In the genomic region with DNA sequence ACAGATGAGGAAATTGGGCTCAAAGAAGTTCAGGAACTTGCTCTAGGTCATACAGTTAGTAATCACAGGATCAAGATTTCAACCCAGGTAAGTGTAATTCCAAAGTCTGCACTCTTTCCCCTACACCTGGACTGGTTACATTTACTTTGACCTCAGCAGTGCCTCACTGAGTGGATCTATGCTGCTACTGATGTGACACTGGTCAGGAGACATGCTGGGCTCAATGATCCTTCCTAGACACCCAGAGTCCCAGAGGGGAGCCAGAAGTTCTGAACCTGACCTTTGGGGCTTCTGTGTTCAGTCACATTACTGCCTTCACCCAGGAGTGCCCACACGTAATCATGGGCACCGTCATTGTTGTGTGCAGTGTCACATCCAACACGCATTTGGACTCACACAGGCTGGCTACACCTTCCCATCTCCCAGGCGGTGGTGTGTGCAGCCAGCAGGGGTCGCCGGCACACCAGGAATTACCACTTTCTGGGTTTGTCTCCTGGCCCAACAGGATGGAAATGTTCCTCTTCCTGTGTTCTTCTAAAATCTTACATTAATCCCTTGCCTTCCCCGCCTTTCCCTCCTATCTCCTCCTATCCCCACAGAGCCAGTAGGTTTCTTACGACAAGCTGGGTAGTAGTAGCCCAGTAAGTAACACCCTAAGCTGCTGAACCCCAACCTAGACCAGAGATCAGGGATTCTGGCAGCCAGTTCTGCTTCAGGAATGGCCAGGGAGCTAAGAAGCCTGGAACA, we compare ENCODE assay signal across 9 cellular contexts. TPM values are rescaled to one million over a fixed set of nuclear protein-coding genes. Genes with fewer than 3 reads are reported as not detected.
A peak's percentile ranks its signal among the peaks of the same experiment; 100 is the strongest.
DNase-seq lines count a peak whose midpoint lies in the region; ATAC-seq and TF ChIP-seq lines count a peak whose summit lies in the region.
"Had no signal": no experiment of that assay in that cellular context is flagged by ENCODE, and none has a peak within 500 bp of the region (broad histone marks: within the 10 kb centered on the region; RNA-seq: fewer than 3 reads in every experiment).

No MANE protein-coding gene starts in this region.

- no peak overlapping the region for H3K4me2 ChIP-seq in parathyroid adenoma (ENCODE audit: low read length)
- H3K4me2 ChIP-seq: BLaER1 had no signal

- H3K27me3 ChIP-seq in SJSA1 (replicated peaks) = peaks cover 46% of the 10 kb centered on the region
- H3K27me3 ChIP-seq in gastroesophageal sphincter = peaks cover 94% of the 10 kb centered on the region
- H3K27me3 ChIP-seq in parathyroid adenoma (ENCODE audit: control insufficient read depth, insufficient read depth, low read length) = no peaks in the 10 kb centered on the region
- peaks cover 96% of the 10 kb centered on the region for H3K27me3 ChIP-seq in transverse colon

- in situ Hi-C loops in transverse colon (cut with MboI; ENCODE audit: low pct_ligation_motif_present in 1 of 4, low pct_unique_long_range_greater_than_20kb in 1 of 4, low sequenced_read_pairs in 3 of 4) = loop anchor here (5.0 to 25.0 kb wide), 3 partner anchors 41 to 486 kb away; partner anchors contain the start of gene SMUG1 (in 1 of the 4)

- no peaks in the 10 kb centered on the region for H3K79me2 ChIP-seq in parathyroid adenoma

- no peak for TF ChIP-seq EP300 in gastroesophageal sphincter (IDR thresholded peaks at IDR 0.05)
- no peak for TF ChIP-seq EP300 in transverse colon (IDR thresholded peaks at IDR 0.05; ENCODE audit: low read depth)

- H3K27ac ChIP-seq in SJSA1 = no peak overlapping the region
- no peak overlapping the region for H3K27ac ChIP-seq in gastroesophageal sphincter
- no peak overlapping the region for H3K27ac ChIP-seq in parathyroid adenoma
- no peak overlapping the region for H3K27ac ChIP-seq in transverse colon
- H3K27ac ChIP-seq: BLaER1 had no signal

- peak overlapping the region; percentile 25 for H2AFZ ChIP-seq in parathyroid adenoma

- H3K9me3 ChIP-seq in SJSA1 (replicated peaks) = no peaks in the 10 kb centered on the region
- H3K9me3 ChIP-seq in gastroesophageal sphincter = no peaks in the 10 kb centered on the region
- no peaks in the 10 kb centered on the region for H3K9me3 ChIP-seq in parathyroid adenoma (ENCODE audit: control insufficient read depth, low read length)
- H3K9me3 ChIP-seq in transverse colon = no peaks in the 10 kb centered on the region
- H3K9me3 ChIP-seq: BLaER1 had no signal

- WGBS in gastroesophageal sphincter (ENCODE audit: low coverage in 1 of 2), 2 donors = 8% methylated on average over 7 of the region's 8 CpGs; no CpG with 5 or more reads in 1 of the 2 donors
- WGBS in transverse colon (ENCODE audit: low coverage in 1 of 2), 2 donors = 0% methylated on average over 8 of the region's 8 CpGs; no CpG with 5 or more reads in 1 of the 2 donors

- peak in 3 of 4 experiments; percentile 84 to 92 (median 87) for TF ChIP-seq CTCF in gastroesophageal sphincter (IDR thresholded peaks at IDR 0.05)
- TF ChIP-seq CTCF in parathyroid adenoma (IDR thresholded peaks at IDR 0.05) = peak; percentile 95
- TF ChIP-seq CTCF in transverse colon (IDR thresholded peaks at IDR 0.05) = peak; percentile 81 to 88 (median 85)

- TF ChIP-seq POLR2A in gastroesophageal sphincter (IDR thresholded peaks at IDR 0.05) = no peak
- TF ChIP-seq POLR2A in transverse colon (IDR thresholded peaks at IDR 0.05) = no peak

- H3K4me3 ChIP-seq in SJSA1 (no peak overlapping the region), gastroesophageal sphincter (no peak overlapping the region), parathyroid adenoma (ENCODE audit: low read depth, low read length) (no peak overlapping the region), transverse colon (no peak overlapping the region)
- H3K4me3 ChIP-seq: BLaER1 had no signal

- H3K4me1 ChIP-seq in SJSA1 (replicated peaks) (no peaks in the 10 kb centered on the region), gastroesophageal sphincter (peaks cover 0 to 6% (median 0%) of the 10 kb centered on the region in 3 donors), parathyroid adenoma (no peaks in the 10 kb centered on the region), transverse colon (peaks cover 0 to 5% (median under 1%) of the 10 kb centered on the region in 4 donors)
- H3K4me1 ChIP-seq: BLaER1 had no signal

- H3K36me3 ChIP-seq in SJSA1 = no peaks in the 10 kb centered on the region
- no peaks in the 10 kb centered on the region for H3K36me3 ChIP-seq in gastroesophageal sphincter
- H3K36me3 ChIP-seq in parathyroid adenoma (ENCODE audit: control insufficient read depth, insufficient read depth, low read length) = no peaks in the 10 kb centered on the region
- H3K36me3 ChIP-seq in transverse colon = no peaks in the 10 kb centered on the region
- H3K36me3 ChIP-seq: BLaER1 had no signal

- DNase-seq in NCI-H1417 (lab: John Stamatoyannopoulos, UW) = peak; percentile 76 to 87 (median 78)
- DNase-seq in NCI-H1417 treated with DMSO at 0.1 percent for 48 hours (lab: John Stamatoyannopoulos, UW) = no peak
- DNase-seq in LHCN-M2 (ENCODE audit: low read depth) = peak; percentile 64
- peak; percentile 70 to 77 for DNase-seq in SJSA1 (ENCODE audit: low read depth in 1 of 2, low spot score in 2 of 2)
- DNase-seq in activated gamma-delta T cell treated with Interleukin-2 at 50 U/mL for 16 hours = peak; percentile 75
- peak; percentile 84 for DNase-seq in transverse colon

- ATAC-seq in gastroesophageal sphincter = peak; percentile 92

- no peak overlapping the region for H3K9ac ChIP-seq in parathyroid adenoma
- H3K9ac ChIP-seq: BLaER1 had no signal

- intact Hi-C loops in transverse colon (cut with DNase I; ENCODE audit: low total_unique reads) = loop anchor here (5.0 kb wide), 1 partner anchor 46 kb away; no protein-coding TSS in a partner anchor

RNA-seq across cellular contexts. Expression of gene CALCOCO1, which starts 25.6 kb away (rescaled TPM):
- total RNA-seq in LHCN-M2 (2014; rRNA removed) (49.0 and 69.4 TPM in 2 replicates), gastroesophageal sphincter (100 to 1,000 TPM; 400 to 469 (median 424) TPM), transverse colon (100 to 1,000 TPM; 118 to 186 (median 168) TPM)
- 74.8 TPM for polyA plus RNA-seq in LHCN-M2 (2012)
- total RNA-seq in SJSA1 (2014; rRNA removed; shearing (Covaris generic)) = 19.8 and 27.0 TPM in 2 replicates

RNA-seq across cellular contexts. Expression of gene ATP5MC2, which starts 25.8 kb away (rescaled TPM):
- total RNA-seq in LHCN-M2 (2014; rRNA removed) (412 and 417 TPM in 2 replicates), gastroesophageal sphincter (100 to 1,000 TPM; 197 to 324 (median 245) TPM), transverse colon (100 to 1,000 TPM; 248 to 394 (median 337) TPM)
- 531 TPM for polyA plus RNA-seq in LHCN-M2 (2012)
- 273 and 358 TPM in 2 replicates for total RNA-seq in SJSA1 (2014; rRNA removed; shearing (Covaris generic))

RNA-seq across cellular contexts. Expression of gene CISTR, which starts 50.1 kb away (rescaled TPM):
- total RNA-seq in LHCN-M2 (2014; rRNA removed) (not detected in 2 replicates), gastroesophageal sphincter (1 to 10 TPM in 1 of 4 donors, not detected in 3; 1.4 TPM), transverse colon (not detected)
- polyA plus RNA-seq in LHCN-M2 (2012) = not detected
- total RNA-seq in SJSA1 (2014; rRNA removed; shearing (Covaris generic)) = not detected in 2 replicates
